22 cellular contexts compared by ENCODE assay signal in genomic region chr1:24933468-24933867, GRCh38. TPM values are rescaled to one million over a fixed set of nuclear protein-coding genes. Genes with fewer than 3 reads are reported as not detected.
DNase-seq lines count a peak whose midpoint lies in the region; ATAC-seq, FAIRE-seq and TF ChIP-seq lines count a peak whose summit lies in the region.
"Had no signal": no experiment of that assay in that cellular context is flagged by ENCODE, and none has a peak within 500 bp of the region (broad histone marks: within the 10 kb centered on the region; RNA-seq: fewer than 3 reads in every experiment).

No MANE protein-coding gene starts in this region.

- H2AFZ ChIP-seq in neuronal stem cell (ENCODE audit: low read length), result no peak overlapping the region

- POLR2A ChIA-PET in activated naive CD8-positive, alpha-beta T cell treated with anti-CD3 and anti-CD28 coated beads, Interleukin-2, amount 10 ng/mL, durations not matched to agents 7 days and 5 days (lab: Charles Lee), result interaction anchor here (0.7 to 2.0 kb wide), 6 partner anchors 8 to 264 kb away, joined by 3 to 7 read pairs (median 4); no protein-coding TSS in a partner anchor

- no peak overlapping the region for H2BK12ac ChIP-seq in neuronal stem cell (ENCODE audit: low read length)

- no peak for DNase-seq in activated CD8-positive, alpha-beta memory T cell treated with anti-CD3 and anti-CD28 coated beads, Interleukin-2, amount 10 ng/mL, durations not matched to agents 7 days and 5 days
- no peak for DNase-seq in activated CD8-positive, alpha-beta memory T cell treated with anti-CD3 and anti-CD28 coated beads for 24 hours
- no peak for DNase-seq in GM12892 (ENCODE audit: insufficient read length)
- no peak for DNase-seq in activated naive CD8-positive, alpha-beta T cell treated with anti-CD3 and anti-CD28 coated beads, Interleukin-2, amount 10 ng/mL, durations not matched to agents 7 days and 5 days
- no peak for DNase-seq in neuronal stem cell (ENCODE audit: low spot score)
- no peak for DNase-seq in immature natural killer cell
- no peak for DNase-seq in NCI-H69 (lab: John Stamatoyannopoulos, UW)
- DNase-seq: activated CD4-positive, alpha-beta T cell treated with anti-CD3 and anti-CD28 coated beads for 1 hour; activated T-cell treated with anti-CD3 and anti-CD28 coated beads for 4 hours; dermis blood vessel endothelial cell; heart left ventricle; left ventricle myocardium inferior; NCI-H1436; NCI-H524 treated with DMSO at 0.1 percent for 48 hours; stimulated activated CD4-positive, alpha-beta T cell treated with anti-CD3 and anti-CD28 coated beads, Interleukin-4, amount 100 ng/mL, for 4 hours; substantia nigra had no signal

- peaks cover 0 to 7% of the 10 kb centered on the region in 2 donors for H3K4me1 ChIP-seq in neuronal stem cell (ENCODE audit: control insufficient read depth in 2 of 2, insufficient read depth in 1 of 2, low read depth in 1 of 2, low read length in 2 of 2)

- no peak overlapping the region for H2BK5ac ChIP-seq in neuronal stem cell (ENCODE audit: low read length)

- H3K14ac ChIP-seq in neuronal stem cell (ENCODE audit: low read length), result no peak overlapping the region

- no peak overlapping the region for H3K4me3 ChIP-seq in neuronal stem cell (ENCODE audit: low read length in 2 of 2)
- H3K4me3 ChIP-seq: heart left ventricle, left ventricle myocardium inferior, vagina had no signal

- no peak overlapping the region for H4K91ac ChIP-seq in neuronal stem cell (ENCODE audit: low read depth, low read length, poor library complexity)

- no peak overlapping the region for H3K4ac ChIP-seq in neuronal stem cell (ENCODE audit: low read length)

- peak overlapping the region; percentile 64 for H3K4me3 Mint-ChIP-seq in activated CD8-positive, alpha-beta memory T cell treated with anti-CD3 and anti-CD28 coated beads, Interleukin-2, amount 10 ng/mL, durations not matched to agents 7 days and 5 days
- H3K4me3 Mint-ChIP-seq in activated naive CD8-positive, alpha-beta T cell treated with anti-CD3 and anti-CD28 coated beads, Interleukin-2, amount 10 ng/mL, durations not matched to agents 7 days and 5 days, result peak overlapping the region; percentile 73
- peak overlapping the region in 1 of 5 donors; percentile 36 for H3K4me3 Mint-ChIP-seq in immature natural killer cell

- peaks cover 49 to 93% (median 76%) of the 10 kb centered on the region in 3 experiments for H3K27me3 ChIP-seq in neuronal stem cell (ENCODE audit: control insufficient read depth in 3 of 3, insufficient read depth in 3 of 3, low read depth in 1 of 3, low read length in 3 of 3)

- H3K9me3 Mint-ChIP-seq in activated CD8-positive, alpha-beta memory T cell treated with anti-CD3 and anti-CD28 coated beads, Interleukin-2, amount 10 ng/mL, durations not matched to agents 7 days and 5 days (ENCODE audit: low read depth), result no peaks in the 10 kb centered on the region
- no peaks in the 10 kb centered on the region for H3K9me3 Mint-ChIP-seq in activated naive CD8-positive, alpha-beta T cell treated with anti-CD3 and anti-CD28 coated beads, Interleukin-2, amount 10 ng/mL, durations not matched to agents 7 days and 5 days
- peaks cover 0 to 2% (median 0%) of the 10 kb centered on the region in 6 donors for H3K9me3 Mint-ChIP-seq in immature natural killer cell

- no peak for ATAC-seq in activated CD8-positive, alpha-beta memory T cell treated with anti-CD3 and anti-CD28 coated beads, Interleukin-2, amount 10 ng/mL, durations not matched to agents 7 days and 5 days
- no peak for ATAC-seq in activated naive CD8-positive, alpha-beta T cell treated with anti-CD3 and anti-CD28 coated beads, Interleukin-2, amount 10 ng/mL, durations not matched to agents 7 days and 5 days (ENCODE audit: low read depth)
- no peak for ATAC-seq in HG02973 (IDR thresholded peaks at IDR 0.05; ENCODE audit: unreplicated experiment)
- ATAC-seq: heart left ventricle had no signal

- no peak overlapping the region for H4K8ac ChIP-seq in neuronal stem cell (ENCODE audit: low read depth, low read length)

- H3K27ac ChIP-seq in neuronal stem cell (replicated peaks; ENCODE audit: low read length), result no peak overlapping the region
- H3K27ac ChIP-seq: heart left ventricle, left ventricle myocardium inferior, RWPE1, vagina had no signal

- peak overlapping the region; percentile 1 for H3K18ac ChIP-seq in neuronal stem cell (ENCODE audit: low read length)

- no peak overlapping the region for H3K9ac ChIP-seq in neuronal stem cell (ENCODE audit: low read depth, low read length, poor library complexity)

- no peaks in the 10 kb centered on the region for H3K27me3 Mint-ChIP-seq in activated CD8-positive, alpha-beta memory T cell treated with anti-CD3 and anti-CD28 coated beads, Interleukin-2, amount 10 ng/mL, durations not matched to agents 7 days and 5 days
- H3K27me3 Mint-ChIP-seq in activated naive CD8-positive, alpha-beta T cell treated with anti-CD3 and anti-CD28 coated beads, Interleukin-2, amount 10 ng/mL, durations not matched to agents 7 days and 5 days, result no peaks in the 10 kb centered on the region
- H3K27me3 Mint-ChIP-seq in immature natural killer cell (ENCODE audit: low read depth in 3 of 3), result peaks cover 17 to 33% (median 26%) of the 10 kb centered on the region in 3 donors

- no peak overlapping the region for H2BK15ac ChIP-seq in neuronal stem cell (ENCODE audit: low read length)

- no peak overlapping the region for H2AK5ac ChIP-seq in neuronal stem cell (ENCODE audit: low read depth, low read length)

- no peaks in the 10 kb centered on the region for H3K79me1 ChIP-seq in neuronal stem cell (ENCODE audit: low read depth, low read length)

- WGBS in neuronal stem cell (ENCODE audit: extremely low coverage in 2 of 2, insufficient read length in 2 of 2, insufficient replicate concordance in 1 of 2), 2 donors, result no CpG with 5 or more reads among the region's 12 CpGs

- TF ChIP-seq POLR2A in GM12892 (IDR thresholded peaks at IDR 0.05; ENCODE audit: low read depth, low read length), result 0 out of 2 replicates have a peak, but pooled peaks have one; percentile 29

- no peak overlapping the region for H3K4me2 ChIP-seq in neuronal stem cell (ENCODE audit: insufficient read depth, low read length, poor library complexity, severe bottlenecking)

- no peaks in the 10 kb centered on the region for H3K36me3 ChIP-seq in neuronal stem cell (replicated peaks in 1 of 2; ENCODE audit: control insufficient read depth in 2 of 2, insufficient read depth in 2 of 2, low read length in 2 of 2)
- H3K36me3 ChIP-seq: heart left ventricle, left ventricle myocardium inferior, vagina had no signal

- peaks cover 75% of the 10 kb centered on the region for H3K4me1 Mint-ChIP-seq in activated CD8-positive, alpha-beta memory T cell treated with anti-CD3 and anti-CD28 coated beads, Interleukin-2, amount 10 ng/mL, durations not matched to agents 7 days and 5 days
- H3K4me1 Mint-ChIP-seq in activated naive CD8-positive, alpha-beta T cell treated with anti-CD3 and anti-CD28 coated beads, Interleukin-2, amount 10 ng/mL, durations not matched to agents 7 days and 5 days, result peaks cover 54% of the 10 kb centered on the region
- peaks cover 21 to 27% of the 10 kb centered on the region in 2 donors for H3K4me1 Mint-ChIP-seq in immature natural killer cell

- H3K23ac ChIP-seq in neuronal stem cell (ENCODE audit: low read depth, low read length, poor library complexity), result no peak overlapping the region

- H3K27ac Mint-ChIP-seq in activated CD8-positive, alpha-beta memory T cell treated with anti-CD3 and anti-CD28 coated beads, Interleukin-2, amount 10 ng/mL, durations not matched to agents 7 days and 5 days, result peak overlapping the region; percentile 83
- H3K27ac Mint-ChIP-seq in activated naive CD8-positive, alpha-beta T cell treated with anti-CD3 and anti-CD28 coated beads, Interleukin-2, amount 10 ng/mL, durations not matched to agents 7 days and 5 days, result peak overlapping the region; percentile 81
- H3K27ac Mint-ChIP-seq in immature natural killer cell, result no peak overlapping the region

- CTCF ChIA-PET in activated CD8-positive, alpha-beta memory T cell treated with anti-CD3 and anti-CD28 coated beads, Interleukin-2, amount 10 ng/mL, durations not matched to agents 7 days and 5 days (lab: Charles Lee), result interaction anchor here (0.9 to 14.7 kb wide), 10 partner anchors 16 to 165 kb away, joined by 3 to 114 read pairs (median 6); no protein-coding TSS in a partner anchor

- no peak overlapping the region for H2BK120ac ChIP-seq in neuronal stem cell (ENCODE audit: low read depth, low read length)

- no peak for FAIRE-seq in GM12892 (lab: Jason Lieb, UNC)
- FAIRE-seq: endothelial cell of umbilical vein, G401.6 had no signal

- H3K9me3 ChIP-seq in neuronal stem cell (replicated peaks in 1 of 2; ENCODE audit: control insufficient read depth in 2 of 2, insufficient read depth in 1 of 2, low read depth in 1 of 2, low read length in 2 of 2), result peaks cover 0 to 5% of the 10 kb centered on the region in 2 donors
- H3K9me3 ChIP-seq: heart left ventricle, left ventricle myocardium inferior, vagina had no signal

- H3K36me3 Mint-ChIP-seq in activated CD8-positive, alpha-beta memory T cell treated with anti-CD3 and anti-CD28 coated beads, Interleukin-2, amount 10 ng/mL, durations not matched to agents 7 days and 5 days, result peaks cover 70% of the 10 kb centered on the region
- H3K36me3 Mint-ChIP-seq in activated naive CD8-positive, alpha-beta T cell treated with anti-CD3 and anti-CD28 coated beads, Interleukin-2, amount 10 ng/mL, durations not matched to agents 7 days and 5 days, result peaks cover 20% of the 10 kb centered on the region
- H3K36me3 Mint-ChIP-seq in immature natural killer cell, result peaks cover 3 to 9% (median 9%) of the 10 kb centered on the region in 3 donors

RNA-seq across cellular contexts. Expression of gene RUNX3, which starts 3.4 kb away (rescaled TPM):
- total RNA-seq in activated CD8-positive, alpha-beta memory T cell treated with anti-CD3 and anti-CD28 coated beads, Interleukin-2, amount 10 ng/mL, durations not matched to agents 7 days and 5 days, result 100 to 1,000 TPM; 224 to 246 TPM
- polyA plus RNA-seq in GM12892 (2012; ENCODE audit: missing spikeins), result 38.6 TPM
- total RNA-seq in activated naive CD8-positive, alpha-beta T cell treated with anti-CD3 and anti-CD28 coated beads, Interleukin-2, amount 10 ng/mL, durations not matched to agents 7 days and 5 days, result 100 to 1,000 TPM; 172 TPM
- polyA plus RNA-seq in neuronal stem cell (2013, experiment 1 of 2), result 0.15 TPM
- polyA plus RNA-seq in neuronal stem cell (2013, experiment 2 of 2), result 0.25 TPM
- polyA plus RNA-seq in immature natural killer cell, result 100 to 1,000 TPM in 1 of 3 donors, 10 to 100 TPM in 2; 83.7 to 132 (median 93.2) TPM
- total RNA-seq: dermis blood vessel endothelial cell, endothelial cell of umbilical vein, MCF 10A had no signal
- polyA plus RNA-seq: endothelial cell of umbilical vein had no signal

Comparison
In these comparisons a context has a peak if more than half of its experiments do, and no peak if none do; other contexts are left out.
1. H3K27ac Mint-ChIP-seq: peak in activated CD8-positive, alpha-beta memory T cell treated with anti-CD3 and anti-CD28 coated beads, Interleukin-2, amount 10 ng/mL, durations not matched to agents 7 days and 5 days (single experiment) and activated naive CD8-positive, alpha-beta T cell treated with anti-CD3 and anti-CD28 coated beads, Interleukin-2, amount 10 ng/mL, durations not matched to agents 7 days and 5 days (single experiment); none in immature natural killer cell (0 of 6).